In the genomic region with DNA sequence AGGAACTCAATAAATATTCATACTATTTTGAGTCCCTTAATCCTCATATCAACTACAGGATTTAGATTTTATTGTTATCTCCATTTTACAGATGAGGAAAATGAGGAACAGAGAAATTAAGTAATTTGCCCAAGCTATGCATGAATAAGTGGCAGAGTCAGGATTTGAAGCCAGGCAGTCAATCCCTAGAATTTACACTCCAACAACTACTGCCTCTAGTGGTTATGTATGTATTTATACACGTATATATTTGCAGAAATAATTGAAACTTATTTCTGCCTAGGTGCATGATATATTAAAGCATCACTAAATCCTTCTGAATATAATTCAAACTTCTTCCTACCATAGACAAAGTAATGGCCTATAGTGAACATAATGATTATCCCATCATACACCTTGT, we compare ENCODE assay signal across 12 cellular contexts.
DNase-seq lines count a peak whose midpoint lies in the region; ATAC-seq and TF ChIP-seq lines count a peak whose summit lies in the region.
"Had no signal": no experiment of that assay in that cellular context is flagged by ENCODE, and none has a peak within 500 bp of the region (broad histone marks: within the 10 kb centered on the region; RNA-seq: fewer than 3 reads in every experiment).

No MANE protein-coding gene starts in this region.

- CTCF ChIA-PET in IMR-90 (lab: Yijun Ruan, JAX) = no interaction called here
- CTCF ChIA-PET in activated CD4-positive, alpha-beta memory T cell treated with anti-CD3 and anti-CD28 coated beads, Interleukin-2, amount 10 ng/mL, durations not matched to agents 7 days and 5 days (lab: Charles Lee) = interaction anchor here (1.4 kb wide), 1 partner anchor 23 kb away, joined by 3 read pairs; no protein-coding TSS in a partner anchor

- intact Hi-C loops in IMR-90 (cut with micrococcal nuclease) = no loop called here
- intact Hi-C loops in activated T-helper 1 cell treated with anti-CD3 and anti-CD28 coated beads, Interleukin-12 subunit alpha, Interleukin-12 subunit beta, Interleukin-2, Interleukin-4 antibody, amounts not matched to agents 30 ng/mL and 10 ng/mL and 1 ng/mL, durations not matched to agents 14 hours and 24 hours and 36 hours (cut with micrococcal nuclease) = no loop called here

- H2BK20ac ChIP-seq in IMR-90 (ENCODE audit: low read depth, low read length) = no peak overlapping the region

- H3K4me2 ChIP-seq in IMR-90 (ENCODE audit: low read depth, low read length) (no peak overlapping the region), neural progenitor cell (no peak overlapping the region)

- no CpG with 5 or more reads among the region's 1 CpG for WGBS in IMR-90 (ENCODE audit: extremely low coverage in 2 of 2, insufficient read length in 1 of 2), 2 experiments

- no peak overlapping the region for H3K4ac ChIP-seq in IMR-90 (ENCODE audit: low read depth, low read length)

- no peaks in the 10 kb centered on the region for H3K36me3 ChIP-seq in IMR-90 (ENCODE audit: control insufficient read depth, insufficient read depth, low read length)
- no peaks in the 10 kb centered on the region for H3K36me3 ChIP-seq in neural progenitor cell
- H3K36me3 ChIP-seq: upper lobe of right lung had no signal

- H3K27me3 Mint-ChIP-seq in neural progenitor cell (ENCODE audit: insufficient read depth, low read depth) = no peaks in the 10 kb centered on the region
- H3K27me3 Mint-ChIP-seq in activated T-helper 1 cell treated with anti-CD3 and anti-CD28 coated beads, Interleukin-12 subunit alpha, Interleukin-12 subunit beta, Interleukin-2, Interleukin-4 antibody, amounts not matched to agents 30 ng/mL and 10 ng/mL and 1 ng/mL, durations not matched to agents 14 hours and 24 hours and 36 hours (ENCODE audit: insufficient read depth) = peaks cover 11% of the 10 kb centered on the region
- H3K27me3 Mint-ChIP-seq in activated CD4-positive, alpha-beta memory T cell treated with anti-CD3 and anti-CD28 coated beads, Interleukin-2, amount 10 ng/mL, durations not matched to agents 7 days and 5 days = peaks cover 15% of the 10 kb centered on the region

- peak; percentile 19; the same call in 1 of the 2 replicates for TF ChIP-seq CTCF in IMR-90 (conservative IDR thresholded peaks at IDR 0.05; ENCODE audit: low read depth, low read length)
- peak; percentile 35 for TF ChIP-seq CTCF in neural progenitor cell (IDR thresholded peaks at IDR 0.05)

- H2BK120ac ChIP-seq in IMR-90 (ENCODE audit: low read depth, low read length) = no peak overlapping the region

- no peaks in the 10 kb centered on the region for H3K9me1 ChIP-seq in IMR-90 (ENCODE audit: insufficient read depth, low read length)

- no peak overlapping the region for H3K4me3 Mint-ChIP-seq in neural progenitor cell
- H3K4me3 Mint-ChIP-seq in activated T-helper 1 cell treated with anti-CD3 and anti-CD28 coated beads, Interleukin-12 subunit alpha, Interleukin-12 subunit beta, Interleukin-2, Interleukin-4 antibody, amounts not matched to agents 30 ng/mL and 10 ng/mL and 1 ng/mL, durations not matched to agents 14 hours and 24 hours and 36 hours = no peak overlapping the region
- H3K4me3 Mint-ChIP-seq in activated CD4-positive, alpha-beta memory T cell treated with anti-CD3 and anti-CD28 coated beads, Interleukin-2, amount 10 ng/mL, durations not matched to agents 7 days and 5 days = no peak overlapping the region
- H3K4me3 Mint-ChIP-seq: T-helper 2 cell treated with Interferon-gamma antibody and Interleukin-4, amounts not matched to agents 5 μg/mL and 100 μg/mL, for 36 hours had no signal

- no peak overlapping the region for H2AK5ac ChIP-seq in IMR-90 (ENCODE audit: low read depth, low read length)

- no peak for ATAC-seq in IMR-90 (ENCODE audit: low read depth)
- ATAC-seq: left lobe of liver, upper lobe of right lung had no signal

- H3F3A ChIP-seq in neural progenitor cell (ENCODE audit: low read depth) = no peaks in the 10 kb centered on the region

- no peak overlapping the region for H3K4me3 ChIP-seq in IMR-90 (ENCODE audit: insufficient read depth, low read depth, low read length)
- H3K4me3 ChIP-seq in neural progenitor cell = no peak overlapping the region
- H3K4me3 ChIP-seq: upper lobe of right lung had no signal

- H2BK5ac ChIP-seq in IMR-90 (ENCODE audit: low read depth, low read length, poor library complexity, severe bottlenecking) = no peak overlapping the region

- H3K18ac ChIP-seq in IMR-90 (ENCODE audit: low read depth, low read length) = no peak overlapping the region

- DNase-seq in NCI-H82 (lab: John Stamatoyannopoulos, UW) (peak; percentile 55), NCI-H82 treated with DMSO at 0.1 percent for 48 hours (lab: John Stamatoyannopoulos, UW; ENCODE audit: unreplicated experiment) (no peak), IMR-90 (no peak), SW480 (ENCODE audit: low spot score) (peak; percentile 19), neural progenitor cell (ENCODE audit: low spot score) (no peak)
- DNase-seq in activated T-helper 1 cell treated with anti-CD3 and anti-CD28 coated beads, Interleukin-12 subunit alpha, Interleukin-12 subunit beta, Interleukin-2, Interleukin-4 antibody, amounts not matched to agents 30 ng/mL and 10 ng/mL and 1 ng/mL, durations not matched to agents 14 hours and 24 hours and 36 hours (ENCODE audit: low spot score) = no peak
- no peak for DNase-seq in stimulated activated naive CD4-positive, alpha-beta T cell (lab: John Stamatoyannopoulos, UW)
- DNase-seq in activated CD4-positive, alpha-beta memory T cell treated with anti-CD3 and anti-CD28 coated beads, Interleukin-2, amount 10 ng/mL, durations not matched to agents 7 days and 5 days = no peak
- DNase-seq: NCI-H1417, upper lobe of right lung had no signal

- H3K9me3 ChIP-seq in IMR-90 (ENCODE audit: control insufficient read depth, insufficient read depth, low read length) = no peaks in the 10 kb centered on the region
- H3K9me3 ChIP-seq in neural progenitor cell (ENCODE audit: low read depth) = no peaks in the 10 kb centered on the region
- H3K9me3 ChIP-seq: upper lobe of right lung had no signal

- H4K8ac ChIP-seq in IMR-90 (ENCODE audit: low read depth in 2 of 2, low read length in 2 of 2) = no peak overlapping the region

- H3K9ac ChIP-seq in IMR-90 (ENCODE audit: low read depth, low read length) (no peak overlapping the region), neural progenitor cell (no peak overlapping the region)

- H3K4me1 Mint-ChIP-seq in neural progenitor cell = peaks cover 5% of the 10 kb centered on the region
- H3K4me1 Mint-ChIP-seq in activated T-helper 1 cell treated with anti-CD3 and anti-CD28 coated beads, Interleukin-12 subunit alpha, Interleukin-12 subunit beta, Interleukin-2, Interleukin-4 antibody, amounts not matched to agents 30 ng/mL and 10 ng/mL and 1 ng/mL, durations not matched to agents 14 hours and 24 hours and 36 hours (ENCODE audit: low read depth) = no peaks in the 10 kb centered on the region
- no peaks in the 10 kb centered on the region for H3K4me1 Mint-ChIP-seq in activated CD4-positive, alpha-beta memory T cell treated with anti-CD3 and anti-CD28 coated beads, Interleukin-2, amount 10 ng/mL, durations not matched to agents 7 days and 5 days

- H4K20me1 ChIP-seq in IMR-90 (ENCODE audit: insufficient read depth, low read length) (no peaks in the 10 kb centered on the region), neural progenitor cell (ENCODE audit: low read depth) (no peaks in the 10 kb centered on the region)

- POLR2A ChIA-PET in IMR-90 (lab: Charles Lee; ENCODE audit: unreplicated experiment) = no interaction called here
- POLR2A ChIA-PET in activated CD4-positive, alpha-beta memory T cell treated with anti-CD3 and anti-CD28 coated beads, Interleukin-2, amount 10 ng/mL, durations not matched to agents 7 days and 5 days (lab: Charles Lee) = no interaction called here

- no peak overlapping the region for H2BK15ac ChIP-seq in IMR-90 (ENCODE audit: low read depth, low read length)

- H3K27ac Mint-ChIP-seq in neural progenitor cell = no peak overlapping the region
- no peak overlapping the region for H3K27ac Mint-ChIP-seq in activated T-helper 1 cell treated with anti-CD3 and anti-CD28 coated beads, Interleukin-12 subunit alpha, Interleukin-12 subunit beta, Interleukin-2, Interleukin-4 antibody, amounts not matched to agents 30 ng/mL and 10 ng/mL and 1 ng/mL, durations not matched to agents 14 hours and 24 hours and 36 hours
- no peak overlapping the region for H3K27ac Mint-ChIP-seq in activated CD4-positive, alpha-beta memory T cell treated with anti-CD3 and anti-CD28 coated beads, Interleukin-2, amount 10 ng/mL, durations not matched to agents 7 days and 5 days
- H3K27ac Mint-ChIP-seq: T-helper 2 cell treated with Interferon-gamma antibody and Interleukin-4, amounts not matched to agents 5 μg/mL and 100 μg/mL, for 36 hours had no signal

- H3K27me3 ChIP-seq in IMR-90 (ENCODE audit: control insufficient read depth, insufficient read depth, low read length) (no peaks in the 10 kb centered on the region), neural progenitor cell (no peaks in the 10 kb centered on the region)
- H3K27me3 ChIP-seq: upper lobe of right lung had no signal

- H3K79me2 ChIP-seq in neural progenitor cell (ENCODE audit: low read depth) = no peaks in the 10 kb centered on the region

- BruUV-seq in IMR-90 (replicated peaks; lab: Mats Ljungman, UMichigan) = no TSS peak

- dilution Hi-C loops in IMR-90 (cut with HindIII; ENCODE audit: low sequenced_read_pairs, unreplicated experiment) = no loop called here

- H2AK9ac ChIP-seq in IMR-90 (replicated peaks; ENCODE audit: low read depth, low read length, poor library complexity) = no peak overlapping the region

- H3K56ac ChIP-seq in IMR-90 (ENCODE audit: extremely low read depth, insufficient read depth, low read length) = no peak overlapping the region

- in situ Hi-C loops in IMR-90 (cut with MboI; ENCODE audit: low sequenced_read_pairs) = no loop called here

- TF ChIP-seq RAD21 in IMR-90 (IDR thresholded peaks at IDR 0.05; ENCODE audit: low read length) = no peak

- no peak overlapping the region for H4K91ac ChIP-seq in IMR-90 (ENCODE audit: insufficient read depth, low read depth, low read length)

- H4K5ac ChIP-seq in IMR-90 (ENCODE audit: low read depth, low read length) = no peak overlapping the region

- H3K36me3 Mint-ChIP-seq in neural progenitor cell = no peaks in the 10 kb centered on the region
- H3K36me3 Mint-ChIP-seq in activated T-helper 1 cell treated with anti-CD3 and anti-CD28 coated beads, Interleukin-12 subunit alpha, Interleukin-12 subunit beta, Interleukin-2, Interleukin-4 antibody, amounts not matched to agents 30 ng/mL and 10 ng/mL and 1 ng/mL, durations not matched to agents 14 hours and 24 hours and 36 hours (ENCODE audit: low read depth) = no peaks in the 10 kb centered on the region
- no peaks in the 10 kb centered on the region for H3K36me3 Mint-ChIP-seq in activated CD4-positive, alpha-beta memory T cell treated with anti-CD3 and anti-CD28 coated beads, Interleukin-2, amount 10 ng/mL, durations not matched to agents 7 days and 5 days (ENCODE audit: low read depth)

- H3K27ac ChIP-seq in IMR-90 (ENCODE audit: insufficient read depth, low read length) = no peak overlapping the region
- H3K27ac ChIP-seq in neural progenitor cell = no peak overlapping the region
- H3K27ac ChIP-seq: upper lobe of right lung had no signal

- H3K14ac ChIP-seq in IMR-90 (replicated peaks; ENCODE audit: low read depth, low read length) = no peak overlapping the region

- H3K79me1 ChIP-seq in IMR-90 (ENCODE audit: low read depth in 1 of 2, low read length in 2 of 2) = no peaks in the 10 kb centered on the region

- no peak overlapping the region for H3K23ac ChIP-seq in IMR-90 (ENCODE audit: low read depth, low read length)

- no peak overlapping the region for H2AFZ ChIP-seq in IMR-90 (replicated peaks; ENCODE audit: low read length, poor library complexity)
- H2AFZ ChIP-seq in neural progenitor cell (replicated peaks) = no peak overlapping the region

- H3K4me1 ChIP-seq in IMR-90 (ENCODE audit: control insufficient read depth, insufficient read depth, low read length) = no peaks in the 10 kb centered on the region
- peaks cover 7% of the 10 kb centered on the region for H3K4me1 ChIP-seq in neural progenitor cell
- H3K4me1 ChIP-seq: upper lobe of right lung had no signal

- no peaks in the 10 kb centered on the region for H3K9me3 Mint-ChIP-seq in neural progenitor cell
- no peaks in the 10 kb centered on the region for H3K9me3 Mint-ChIP-seq in activated T-helper 1 cell treated with anti-CD3 and anti-CD28 coated beads, Interleukin-12 subunit alpha, Interleukin-12 subunit beta, Interleukin-2, Interleukin-4 antibody, amounts not matched to agents 30 ng/mL and 10 ng/mL and 1 ng/mL, durations not matched to agents 14 hours and 24 hours and 36 hours
- H3K9me3 Mint-ChIP-seq in activated CD4-positive, alpha-beta memory T cell treated with anti-CD3 and anti-CD28 coated beads, Interleukin-2, amount 10 ng/mL, durations not matched to agents 7 days and 5 days = no peaks in the 10 kb centered on the region
- H3K9me3 Mint-ChIP-seq: T-helper 2 cell treated with Interferon-gamma antibody and Interleukin-4, amounts not matched to agents 5 μg/mL and 100 μg/mL, for 36 hours had no signal

- TF ChIP-seq POLR2A in IMR-90 (IDR thresholded peaks at IDR 0.05; ENCODE audit: low read depth, low read length) = no peak

Comparison
In these comparisons a context has a peak if more than half of its experiments do, and no peak if none do; other contexts are left out.
1. DNase-seq: peak in NCI-H82 (single experiment) and SW480 (single experiment); none in NCI-H82 treated with DMSO at 0.1 percent for 48 hours (single experiment), IMR-90 (single experiment), neural progenitor cell (single experiment), activated T-helper 1 cell treated with anti-CD3 and anti-CD28 coated beads, Interleukin-12 subunit alpha, Interleukin-12 subunit beta, Interleukin-2, Interleukin-4 antibody, amounts not matched to agents 30 ng/mL and 10 ng/mL and 1 ng/mL, durations not matched to agents 14 hours and 24 hours and 36 hours (single experiment), stimulated activated naive CD4-positive, alpha-beta T cell (0 of 6) and activated CD4-positive, alpha-beta memory T cell treated with anti-CD3 and anti-CD28 coated beads, Interleukin-2, amount 10 ng/mL, durations not matched to agents 7 days and 5 days (single experiment).